In the genomic region with DNA sequence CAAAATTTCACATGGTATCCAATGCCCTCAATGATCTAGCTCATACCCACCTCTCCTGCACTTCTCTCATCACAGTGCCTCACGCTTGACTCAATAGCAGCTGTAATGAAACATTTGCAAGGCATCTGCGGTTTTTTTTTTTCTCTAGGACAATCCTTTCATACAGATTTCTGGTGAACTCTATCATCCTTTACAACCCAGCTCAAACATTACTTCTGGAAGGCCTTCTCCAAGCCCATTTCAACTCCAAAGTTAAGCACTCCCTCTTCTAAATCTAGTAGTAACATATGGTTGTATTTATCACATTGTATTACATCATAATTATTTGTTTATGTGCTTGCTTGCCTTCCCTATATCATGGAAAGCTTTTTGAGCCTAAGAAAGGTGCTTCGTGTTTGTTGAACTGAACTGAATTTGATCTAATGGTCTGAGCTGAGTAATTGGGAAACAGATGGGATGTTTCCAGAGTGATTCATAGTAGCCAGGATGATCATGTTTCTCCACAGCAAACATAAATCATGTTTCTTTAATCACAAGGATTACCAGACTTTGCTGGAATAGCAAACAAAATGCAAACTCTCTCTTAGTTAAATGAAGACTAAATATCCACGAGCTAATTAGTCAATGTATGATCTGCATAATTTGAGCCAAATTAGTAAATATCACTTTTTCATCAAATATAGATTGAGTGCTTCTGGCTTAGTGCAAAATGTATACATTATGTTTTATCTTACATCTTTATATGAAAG, we compare ENCODE assay signal across 9 cellular contexts. TPM values are rescaled to one million over a fixed set of nuclear protein-coding genes. Genes with fewer than 3 reads are reported as not detected.
A peak's percentile ranks its signal among the peaks of the same experiment; 100 is the strongest.
DNase-seq lines count a peak whose midpoint lies in the region; TF ChIP-seq lines count a peak whose summit lies in the region.
"Had no signal": no experiment of that assay in that cellular context is flagged by ENCODE, and none has a peak within 500 bp of the region (broad histone marks: within the 10 kb centered on the region; RNA-seq: fewer than 3 reads in every experiment).

No MANE protein-coding gene starts in this region.

- no peaks in the 10 kb centered on the region for H4K20me1 ChIP-seq in hepatocyte (ENCODE audit: insufficient read depth, poor library complexity, severe bottlenecking)

- 20% methylated on average over 4 of the region's 4 CpGs for WGBS in hepatocyte (ENCODE audit: low lambda C conversion rate, missing lambda C conversion rate)
- 54 to 76% (median 62%) methylated on average over 4 of the region's 4 CpGs for WGBS in spleen, 5 donors
- 35% methylated on average over 4 of the region's 4 CpGs for WGBS in prostate gland

- no peaks in the 10 kb centered on the region for H3K9me3 ChIP-seq in hepatocyte (ENCODE audit: low read depth)
- H3K9me3 ChIP-seq in spleen = no peaks in the 10 kb centered on the region
- no peaks in the 10 kb centered on the region for H3K9me3 ChIP-seq in prostate gland

- H3K9me2 ChIP-seq in hepatocyte (replicated peaks; ENCODE audit: insufficient read depth) = no peaks in the 10 kb centered on the region

- in situ Hi-C loops in ACHN (cut with HindIII; ENCODE audit: low pct_ligation_motif_present, low pct_unique_long_range_greater_than_20kb, low sequenced_read_pairs) = no loop called here

- TF ChIP-seq POLR2A in spleen (IDR thresholded peaks at IDR 0.05) (no peak), prostate gland (IDR thresholded peaks at IDR 0.05) (no peak)

- H3K27ac ChIP-seq in hepatocyte = peak overlapping the region; percentile 76
- no peak overlapping the region for H3K27ac ChIP-seq in spleen
- no peak overlapping the region for H3K27ac ChIP-seq in prostate gland

- H2AFZ ChIP-seq in hepatocyte = no peak overlapping the region

- TF ChIP-seq CTCF in LNCaP clone FGC (IDR thresholded peaks at IDR 0.05; ENCODE audit: control insufficient read depth, extremely low read depth, insufficient read depth) = no peak
- TF ChIP-seq CTCF in hepatocyte (IDR thresholded peaks at IDR 0.05; ENCODE audit: poor library complexity) = no peak
- no peak for TF ChIP-seq CTCF in spleen (IDR thresholded peaks at IDR 0.05 in 8 of 11, conservative IDR thresholded peaks at IDR 0.05 in 3 of 11)
- TF ChIP-seq CTCF in prostate gland (IDR thresholded peaks at IDR 0.05) = no peak

- no peaks in the 10 kb centered on the region for H3K79me2 ChIP-seq in hepatocyte

- H3K36me3 ChIP-seq in hepatocyte (replicated peaks; ENCODE audit: insufficient read depth, low read depth) (no peaks in the 10 kb centered on the region), spleen (no peaks in the 10 kb centered on the region), prostate gland (no peaks in the 10 kb centered on the region)

- DNase-seq in ACHN (peak; percentile 83), LNCaP clone FGC (ENCODE audit: low read depth) (peak; percentile 56), SW 1271 (lab: John Stamatoyannopoulos, UW) (peak; percentile 78 to 95), hepatocyte (ENCODE audit: low spot score) (peak; percentile 58), SKM-1 treated with dmso at 0.1 percent for 144 hours (lab: John Stamatoyannopoulos, UW; ENCODE audit: unreplicated experiment) (no peak), spleen (no peak), prostate gland (ENCODE audit: low spot score) (no peak)
- DNase-seq in activated CD4-positive, alpha-beta T cell treated with anti-CD3 and anti-CD28 coated beads for 4 hours = no peak
- DNase-seq: activated T-cell treated with anti-CD3 and anti-CD28 coated beads, Interleukin-2, amount 50 U/mL, for 4 hours had no signal

- intact Hi-C loops in spleen (cut with DNase I; ENCODE audit: low total_unique reads) (no loop called here), prostate gland (cut with DNase I) (loop anchor here (10.0 kb wide), 2 partner anchors 65 to 425 kb away; a partner anchor contains a TSS)

- H3K4me1 ChIP-seq in hepatocyte (ENCODE audit: insufficient read depth) (peaks cover 8% of the 10 kb centered on the region), spleen (no peaks in the 10 kb centered on the region), prostate gland (replicated peaks) (no peaks in the 10 kb centered on the region)

- no peaks in the 10 kb centered on the region for H3K27me3 ChIP-seq in hepatocyte
- H3K27me3 ChIP-seq in spleen (replicated peaks in 1 of 7) = no peaks in the 10 kb centered on the region
- no peaks in the 10 kb centered on the region for H3K27me3 ChIP-seq in prostate gland (replicated peaks; ENCODE audit: insufficient read depth)

- H3K4me2 ChIP-seq in hepatocyte = peak overlapping the region; percentile 42

- H3K4me3 ChIP-seq in LNCaP clone FGC (ENCODE audit: low read depth, low read length) = no peak overlapping the region
- H3K4me3 ChIP-seq in hepatocyte = no peak overlapping the region
- no peak overlapping the region for H3K4me3 ChIP-seq in spleen
- H3K4me3 ChIP-seq in prostate gland = no peak overlapping the region

RNA-seq across cellular contexts. Expression of a gene that starts 14.3 kb away (rescaled TPM):
- total RNA-seq in hepatocyte = 39.5 and 43.0 TPM in 2 replicates
- polyA plus RNA-seq in hepatocyte = 46.6 and 49.5 TPM in 2 replicates
- total RNA-seq in spleen = 10 to 100 TPM; 17.4 to 32.8 (median 23.9) TPM
- polyA plus RNA-seq in spleen = 10 to 100 TPM in 2 of 3 donors, 1 to 10 TPM in 1; 9.8 to 15.6 (median 13.2) TPM
- 10 to 100 TPM; 46.3 to 79.2 TPM for total RNA-seq in prostate gland

Comparison
In these comparisons a context has a peak if more than half of its experiments do, and no peak if none do; other contexts are left out.
1. DNase-seq: peak in ACHN (single experiment), LNCaP clone FGC (single experiment), SW 1271 (2 of 2) and hepatocyte (single experiment); none in SKM-1 treated with dmso at 0.1 percent for 144 hours (single experiment), spleen (single experiment), activated CD4-positive, alpha-beta T cell treated with anti-CD3 and anti-CD28 coated beads for 4 hours (0 of 2) and prostate gland (single experiment).